In genomic region chr17:73156166-73156840, GRCh38 we compare ENCODE assay signal across 1 cellular context.
TF ChIP-seq lines count a peak whose summit lies in the region.

No MANE protein-coding gene starts in this region.

TF ChIP-seq in HepG2, 621 proteins besides CTCF, POLR2A, EP300 and RAD21 (continued from another document):
- TF ChIP-seq PRDM15 (CRISPR knock-in tag; IDR thresholded peaks at IDR 0.05) = 0 out of 2 replicates have a peak, but pooled peaks have one; percentile 64
- no peak for TF ChIP-seq ZSCAN5A (CRISPR knock-in tag; IDR thresholded peaks at IDR 0.05; ENCODE audit: borderline replicate concordance)
- TF ChIP-seq MTA1 (CRISPR knock-in tag; IDR thresholded peaks at IDR 0.05; ENCODE audit: borderline replicate concordance) = no peak
- peak in 1 of 2 experiments; percentile 64; a peak in 1 of 4 replicates for TF ChIP-seq KLF16 (CRISPR knock-in tag; IDR thresholded peaks at IDR 0.05)
- peak; percentile 69 for TF ChIP-seq HOXA5 (CRISPR knock-in tag; IDR thresholded peaks at IDR 0.05)
